Comparison of ENCODE assay signal across 15 cellular contexts in genomic region chr6:155419161-155419560, GRCh38. TPM values are rescaled to one million over a fixed set of nuclear protein-coding genes. Genes with fewer than 3 reads are reported as not detected.
A peak's percentile ranks its signal among the peaks of the same experiment; 100 is the strongest.
DNase-seq lines count a peak whose midpoint lies in the region; ATAC-seq, FAIRE-seq and TF ChIP-seq lines count a peak whose summit lies in the region.
"Had no signal": no experiment of that assay in that cellular context is flagged by ENCODE, and none has a peak within 500 bp of the region (broad histone marks: within the 10 kb centered on the region; RNA-seq: fewer than 3 reads in every experiment).

No MANE protein-coding gene starts in this region.

- H3K4me1 Mint-ChIP-seq in T-helper 17 cell: peaks cover 25% of the 10 kb centered on the region

- no peaks in the 10 kb centered on the region for H3K36me3 Mint-ChIP-seq in T-helper 17 cell (ENCODE audit: low read depth)

- H3K27ac Mint-ChIP-seq in T-helper 17 cell: peak overlapping the region; percentile 99

- H3K9me3 ChIP-seq in T-helper 17 cell (ENCODE audit: control insufficient read depth, low read length, poor library complexity, severe bottlenecking): no peaks in the 10 kb centered on the region
- H3K9me3 ChIP-seq: tibial nerve had no signal

- no peak for TF ChIP-seq CTCF in AG09309 (IDR thresholded peaks at IDR 0.05; ENCODE audit: control insufficient read depth, insufficient read depth, low read depth, low read length, missing control alignments)

- no peak overlapping the region for H3K4me3 ChIP-seq in AG09309 (ENCODE audit: control insufficient read depth, low read depth, low read length)
- H3K4me3 ChIP-seq: lung had no signal

- no peak for ATAC-seq in T-helper 17 cell
- no peak for ATAC-seq in GM19455 (IDR thresholded peaks at IDR 0.05; ENCODE audit: unreplicated experiment)

- no peaks in the 10 kb centered on the region for H3K27me3 Mint-ChIP-seq in T-helper 17 cell

- DNase-seq in AG09309 (ENCODE audit: low read depth): peak; percentile 17
- DNase-seq in ELR (ENCODE audit: low read depth): peak; percentile 72
- DNase-seq in T-helper 17 cell: no peak
- DNase-seq in fibroblast of gingiva (ENCODE audit: low read depth): peak; percentile 33
- DNase-seq in RCC 7860 (ENCODE audit: low spot score): no peak
- no peak for DNase-seq in GDM1 (lab: John Stamatoyannopoulos, UW)
- no peak for DNase-seq in NCI-H526 (lab: John Stamatoyannopoulos, UW)
- DNase-seq: Calu3, NCI-H1105 treated with DMSO at 0.1 percent for 48 hours, NCI-H774 had no signal

- no peak for FAIRE-seq in RCC 7860 (lab: Jason Lieb, UNC)
- FAIRE-seq: colon had no signal

- peak overlapping the region; percentile 70 for H3K4me3 Mint-ChIP-seq in T-helper 17 cell

RNA-seq across cellular contexts. Expression of gene NOX3, which starts 36.5 kb away (rescaled TPM):
- total RNA-seq in T-helper 17 cell: not detected
- total RNA-seq: Calu3, lung, pulmonary artery endothelial cell, tibial nerve had no signal

Comparison
In these comparisons a context has a peak if more than half of its experiments do, and no peak if none do; other contexts are left out.
1. DNase-seq: peak in AG09309 (single experiment), ELR (single experiment) and fibroblast of gingiva (single experiment); none in T-helper 17 cell (0 of 3), RCC 7860 (single experiment), GDM1 (single experiment) and NCI-H526 (0 of 2).